12 cellular contexts compared by ENCODE assay signal in genomic region chr16:12002447-12003006, GRCh38. TPM values are rescaled to one million over a fixed set of nuclear protein-coding genes. Genes with fewer than 3 reads are reported as not detected.
DNase-seq lines count a peak whose midpoint lies in the region; ATAC-seq, FAIRE-seq and TF ChIP-seq lines count a peak whose summit lies in the region.
"Had no signal": no experiment of that assay in that cellular context is flagged by ENCODE, and none has a peak within 500 bp of the region (broad histone marks: within the 10 kb centered on the region; RNA-seq: fewer than 3 reads in every experiment).

No MANE protein-coding gene starts in this region.

- H3K4me1 ChIP-seq in osteoblast (ENCODE audit: insufficient read depth, low read length), result peaks cover 3% of the 10 kb centered on the region
- H3K4me1 ChIP-seq: colonic mucosa had no signal

- no peak for ATAC-seq in GM18861 (IDR thresholded peaks at IDR 0.05; ENCODE audit: unreplicated experiment)
- ATAC-seq in HG03045 (IDR thresholded peaks at IDR 0.05; ENCODE audit: unreplicated experiment), result no peak
- ATAC-seq: activated T-cell treated with anti-CD3 and anti-CD28 coated beads, Interleukin-2, amount 50 U/mL, for 72 hours had no signal

- peak overlapping the region; percentile 48 for H2AFZ ChIP-seq in osteoblast (ENCODE audit: low read length)
- H2AFZ ChIP-seq: parathyroid adenoma had no signal

- peak overlapping the region; percentile 55 for H3K4me2 ChIP-seq in osteoblast (ENCODE audit: insufficient read depth, low read length)

- FAIRE-seq in RCC 7860 (lab: Jason Lieb, UNC), result no peak

- H3K9me3 ChIP-seq in osteoblast (ENCODE audit: low read depth, low read length), result no peaks in the 10 kb centered on the region
- H3K9me3 ChIP-seq: colonic mucosa had no signal

- H3K4me3 ChIP-seq in epithelial cell of esophagus (ENCODE audit: low read length), result no peak overlapping the region
- H3K4me3 ChIP-seq in osteoblast (ENCODE audit: insufficient read depth, low read length), result peak overlapping the region; percentile 24
- H3K4me3 ChIP-seq: colonic mucosa had no signal

- H3K27me3 ChIP-seq in osteoblast (ENCODE audit: insufficient read depth, low read length), result no peaks in the 10 kb centered on the region
- H3K27me3 ChIP-seq: colonic mucosa had no signal

- peaks cover 4% of the 10 kb centered on the region for H4K20me1 ChIP-seq in osteoblast (ENCODE audit: insufficient read depth, low read length)

- H3K36me3 ChIP-seq in osteoblast (ENCODE audit: insufficient read depth, low read length), result peaks cover 3% of the 10 kb centered on the region
- H3K36me3 ChIP-seq: colonic mucosa had no signal

- peaks cover 18% of the 10 kb centered on the region for H3K79me2 ChIP-seq in osteoblast (ENCODE audit: insufficient read depth, low read length)

- H3K27ac ChIP-seq in osteoblast (ENCODE audit: low read depth, low read length), result peak overlapping the region; percentile 34
- H3K27ac ChIP-seq: colonic mucosa, parathyroid adenoma had no signal

- TF ChIP-seq CTCF in epithelial cell of esophagus (IDR thresholded peaks at IDR 0.05; ENCODE audit: insufficient read depth, low read depth, low read length, missing control alignments), result no peak
- TF ChIP-seq CTCF in osteoblast (IDR thresholded peaks at IDR 0.05; ENCODE audit: extremely low read depth, low read depth, low read length), result no peak

- peak; percentile 59 for DNase-seq in HCEC 1CT
- DNase-seq in NCI-H2227 treated with DMSO at 0.1 percent for 48 hours (lab: John Stamatoyannopoulos, UW), result peak; percentile 86
- DNase-seq in epithelial cell of esophagus (ENCODE audit: low read depth), result peak; percentile 10
- DNase-seq in osteoblast (ENCODE audit: insufficient read length, low spot score, missing footprints), result peak; percentile 84
- DNase-seq in RCC 7860 (ENCODE audit: low spot score), result no peak
- DNase-seq: activated T-cell treated with anti-CD3 and anti-CD28 coated beads, Interleukin-2, amount 50 U/mL, for 72 hours; colonic mucosa; GDM1; T-helper 1 cell had no signal

RNA-seq across cellular contexts. Expression of gene SNX29, which starts 26.0 kb away (rescaled TPM):
- 30.8 and 34.5 TPM in 2 replicates for total RNA-seq in osteoblast

RNA-seq across cellular contexts. Expression of gene TNFRSF17, which starts 37.5 kb away (rescaled TPM):
- not detected in 2 replicates for total RNA-seq in osteoblast
- total RNA-seq: activated T-cell treated with anti-CD3 and anti-CD28 coated beads, Interleukin-2, amount 50 U/mL, for 72 hours had no signal
